Comparison of ENCODE assay signal across 13 cellular contexts in genomic region chr12:131430158-131430772, GRCh38.
"Had no signal": no experiment of that assay in that cellular context is flagged by ENCODE, and none has a peak within 500 bp of the region (broad histone marks: within the 10 kb centered on the region; RNA-seq: fewer than 3 reads in every experiment).

No MANE protein-coding gene starts in this region.

- H3K27me3 ChIP-seq: colonic mucosa had no signal

- H3K36me3 ChIP-seq: colonic mucosa, esophagus muscularis mucosa, left ventricle myocardium inferior, prostate gland had no signal

- DNase-seq: activated CD4-positive, CD25-positive, alpha-beta regulatory T cell treated with anti-CD3 and anti-CD28 coated beads, Interleukin-2, amount 50 U/mL, for 72 hours; activated naive CD4-positive, alpha-beta T cell treated with anti-CD3 and anti-CD28 coated beads, Interleukin-2, amount 10 ng/mL, durations not matched to agents 7 days and 5 days; activated T-cell treated with anti-CD3 and anti-CD28 coated beads, Interleukin-2, amount 50 U/mL, for 1 hour; caudate nucleus; colonic mucosa; left ventricle myocardium inferior; stimulated activated CD4-positive, alpha-beta T cell treated with anti-CD3 and anti-CD28 coated beads, Interleukin-1b, Interleukin-23, amount 100 ng/mL, for 48 hours; T-helper 1 cell; T1000 had no signal

- H3K9me3 ChIP-seq: colonic mucosa, prostate gland had no signal

- ATAC-seq: naive thymus-derived CD8-positive, alpha-beta T cell; sciatic nerve had no signal

- H3K27ac ChIP-seq: colonic mucosa, esophagus muscularis mucosa, left ventricle myocardium inferior, prostate gland had no signal

- H3K4me1 ChIP-seq: colonic mucosa, esophagus muscularis mucosa, left ventricle myocardium inferior, prostate gland had no signal

- H3K4me3 ChIP-seq: colonic mucosa, esophagus muscularis mucosa, left ventricle myocardium inferior, prostate gland had no signal
